In genomic region chr22:19911540-19912235, GRCh38 we compare ENCODE assay signal across 27 cellular contexts.
"Had no signal": no experiment of that assay in that cellular context is flagged by ENCODE, and none has a peak within 500 bp of the region (broad histone marks: within the 10 kb centered on the region; RNA-seq: fewer than 3 reads in every experiment).

No MANE protein-coding gene starts in this region.

- H3K36me3 ChIP-seq: colonic mucosa had no signal

- H3K27ac ChIP-seq: colonic mucosa, gastroesophageal sphincter, hepatocyte, skin epidermis, thoracic aorta, upper lobe of left lung had no signal

- H3K4me2 ChIP-seq: hepatocyte had no signal

- H3K9me3 ChIP-seq: colonic mucosa, gastroesophageal sphincter, thoracic aorta, upper lobe of left lung had no signal

- H3K4me1 ChIP-seq: colonic mucosa, gastroesophageal sphincter, upper lobe of left lung had no signal

- H3K4me3 ChIP-seq: colonic mucosa, dorsolateral prefrontal cortex, gastroesophageal sphincter, hepatocyte, skin epidermis, thoracic aorta, upper lobe of left lung had no signal

- H2AFZ ChIP-seq: hepatocyte had no signal

- DNase-seq: activated CD4-positive, alpha-beta T cell treated with anti-CD3 and anti-CD28 coated beads for 36 hours; activated CD4-positive, CD25-positive, alpha-beta regulatory T cell; activated CD8-positive, alpha-beta memory T cell treated with anti-CD3 and anti-CD28 coated beads, Interleukin-2, amount 10 ng/mL, durations not matched to agents 7 days and 5 days; activated CD8-positive, alpha-beta T cell treated with anti-CD3 and anti-CD28 coated beads, Interleukin-2, amount 10 ng/mL, durations not matched to agents 7 days and 5 days; activated naive CD4-positive, alpha-beta T cell; activated T-cell treated with anti-CD3 and anti-CD28 coated beads, Interleukin-2, amount 50 U/mL, for 48 hours; cerebellar nuclear complex; colonic mucosa; dorsolateral prefrontal cortex; effector memory CD4-positive, alpha-beta T cell; left cardiac atrium; mammary epithelial cell; naive B cell; nephron progenitor cell; occipital lobe; stimulated activated CD4-positive, alpha-beta T cell treated with anti-CD3 and anti-CD28 coated beads, Interleukin-12 subunit alpha, Interleukin-12 subunit beta, amount 100 ng/mL, for 4 hours; stimulated activated CD4-positive, alpha-beta T cell treated with anti-CD3 and anti-CD28 coated beads, Interleukin-4, amount 100 ng/mL, for 1 hour; stimulated activated naive CD8-positive, alpha-beta T cell treated with anti-CD3 and anti-CD28 coated beads, Interleukin-15, Interleukin-2, amounts not matched to agents 100 U/mL and 50 U/mL, for 24 hours; T-helper 17 cell; T1000; upper lobe of left lung had no signal

- ATAC-seq: activated CD4-positive, alpha-beta T cell treated with anti-CD3 and anti-CD28 coated beads for 36 hours; activated CD8-positive, alpha-beta memory T cell treated with anti-CD3 and anti-CD28 coated beads, Interleukin-2, amount 10 ng/mL, durations not matched to agents 7 days and 5 days; activated CD8-positive, alpha-beta T cell treated with anti-CD3 and anti-CD28 coated beads, Interleukin-2, amount 10 ng/mL, durations not matched to agents 7 days and 5 days; activated naive CD4-positive, alpha-beta T cell treated with anti-CD3 and anti-CD28 coated beads, Interleukin-2, amount 50 U/mL, for 72 hours; gastroesophageal sphincter; left cardiac atrium; right cardiac atrium; stimulated activated naive CD8-positive, alpha-beta T cell treated with anti-CD3 and anti-CD28 coated beads, Interleukin-15, Interleukin-2, amounts not matched to agents 100 U/mL and 50 U/mL, for 24 hours; T-helper 17 cell had no signal

- H3K79me2 ChIP-seq: hepatocyte had no signal

- H3K27me3 ChIP-seq: colonic mucosa, dorsolateral prefrontal cortex, gastroesophageal sphincter, hepatocyte, upper lobe of left lung had no signal
